ENCODE assay signal across 1 cellular context in the genomic region with DNA sequence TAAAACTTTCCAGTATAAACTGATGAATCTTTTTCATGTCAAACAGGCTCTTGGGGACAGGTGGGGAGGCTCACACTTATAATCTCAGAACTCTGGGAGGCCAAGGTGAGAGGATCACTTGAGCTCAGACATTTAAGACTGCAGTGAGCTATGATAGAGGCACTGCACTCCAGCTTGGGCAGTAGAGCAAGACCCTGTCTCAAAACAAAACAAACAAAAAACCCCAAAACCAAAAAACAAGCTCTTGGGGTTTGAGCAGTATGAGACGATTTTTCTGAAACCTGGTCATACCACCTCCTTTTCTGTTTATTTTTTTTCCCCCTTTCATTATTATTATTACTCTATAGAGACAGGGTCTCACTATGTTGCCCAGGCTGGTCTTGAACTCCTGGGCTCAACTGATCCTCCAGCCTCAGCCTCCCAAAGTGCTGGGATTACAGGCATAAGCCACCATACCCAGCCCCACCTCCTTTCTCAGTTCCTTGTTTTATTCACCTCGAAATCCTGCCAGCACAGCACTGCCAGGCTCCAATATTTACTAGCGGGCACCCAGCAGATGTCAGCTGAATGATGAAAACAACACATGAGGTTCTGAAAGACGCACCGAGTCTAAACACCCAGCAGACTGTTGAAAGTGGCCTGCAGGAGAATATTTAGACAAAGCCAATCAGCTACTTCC.
TF ChIP-seq lines count a peak whose summit lies in the region.

No MANE protein-coding gene starts in this region.

TF ChIP-seq in HepG2, 621 proteins besides CTCF, POLR2A, EP300 and RAD21 (continued from another document):
- TF ChIP-seq, protein P1, sequence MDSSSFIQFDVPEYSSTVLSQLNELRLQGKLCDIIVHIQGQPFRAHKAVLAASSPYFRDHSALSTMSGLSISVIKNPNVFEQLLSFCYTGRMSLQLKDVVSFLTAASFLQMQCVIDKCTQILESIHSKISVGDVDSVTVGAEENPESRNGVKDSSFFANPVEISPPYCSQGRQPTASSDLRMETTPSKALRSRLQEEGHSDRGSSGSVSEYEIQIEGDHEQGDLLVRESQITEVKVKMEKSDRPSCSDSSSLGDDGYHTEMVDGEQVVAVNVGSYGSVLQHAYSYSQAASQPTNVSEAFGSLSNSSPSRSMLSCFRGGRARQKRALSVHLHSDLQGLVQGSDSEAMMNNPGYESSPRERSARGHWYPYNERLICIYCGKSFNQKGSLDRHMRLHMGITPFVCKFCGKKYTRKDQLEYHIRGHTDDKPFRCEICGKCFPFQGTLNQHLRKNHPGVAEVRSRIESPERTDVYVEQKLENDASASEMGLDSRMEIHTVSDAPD (CRISPR knock-in tag; IDR thresholded peaks at IDR 0.05) = no peak
- TF ChIP-seq, protein P2, sequence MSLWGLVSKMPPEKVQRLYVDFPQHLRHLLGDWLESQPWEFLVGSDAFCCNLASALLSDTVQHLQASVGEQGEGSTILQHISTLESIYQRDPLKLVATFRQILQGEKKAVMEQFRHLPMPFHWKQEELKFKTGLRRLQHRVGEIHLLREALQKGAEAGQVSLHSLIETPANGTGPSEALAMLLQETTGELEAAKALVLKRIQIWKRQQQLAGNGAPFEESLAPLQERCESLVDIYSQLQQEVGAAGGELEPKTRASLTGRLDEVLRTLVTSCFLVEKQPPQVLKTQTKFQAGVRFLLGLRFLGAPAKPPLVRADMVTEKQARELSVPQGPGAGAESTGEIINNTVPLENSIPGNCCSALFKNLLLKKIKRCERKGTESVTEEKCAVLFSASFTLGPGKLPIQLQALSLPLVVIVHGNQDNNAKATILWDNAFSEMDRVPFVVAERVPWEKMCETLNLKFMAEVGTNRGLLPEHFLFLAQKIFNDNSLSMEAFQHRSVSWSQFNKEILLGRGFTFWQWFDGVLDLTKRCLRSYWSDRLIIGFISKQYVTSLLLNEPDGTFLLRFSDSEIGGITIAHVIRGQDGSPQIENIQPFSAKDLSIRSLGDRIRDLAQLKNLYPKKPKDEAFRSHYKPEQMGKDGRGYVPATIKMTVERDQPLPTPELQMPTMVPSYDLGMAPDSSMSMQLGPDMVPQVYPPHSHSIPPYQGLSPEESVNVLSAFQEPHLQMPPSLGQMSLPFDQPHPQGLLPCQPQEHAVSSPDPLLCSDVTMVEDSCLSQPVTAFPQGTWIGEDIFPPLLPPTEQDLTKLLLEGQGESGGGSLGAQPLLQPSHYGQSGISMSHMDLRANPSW (CRISPR knock-in tag; IDR thresholded peaks at IDR 0.05; ENCODE audit: borderline replicate concordance) = no peak
- TF ChIP-seq, protein P3, sequence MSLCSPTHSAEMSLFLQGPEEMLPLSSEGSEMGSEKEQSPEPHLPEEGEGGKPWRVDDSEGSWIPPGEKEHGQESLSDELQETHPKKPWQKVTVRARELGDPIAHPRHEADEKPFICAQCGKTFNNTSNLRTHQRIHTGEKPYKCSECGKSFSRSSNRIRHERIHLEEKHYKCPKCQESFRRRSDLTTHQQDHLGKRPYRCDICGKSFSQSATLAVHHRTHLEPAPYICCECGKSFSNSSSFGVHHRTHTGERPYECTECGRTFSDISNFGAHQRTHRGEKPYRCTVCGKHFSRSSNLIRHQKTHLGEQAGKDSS (CRISPR knock-in tag; IDR thresholded peaks at IDR 0.05; ENCODE audit: borderline replicate concordance, low read depth) = no peak
- TF ChIP-seq, protein P4, sequence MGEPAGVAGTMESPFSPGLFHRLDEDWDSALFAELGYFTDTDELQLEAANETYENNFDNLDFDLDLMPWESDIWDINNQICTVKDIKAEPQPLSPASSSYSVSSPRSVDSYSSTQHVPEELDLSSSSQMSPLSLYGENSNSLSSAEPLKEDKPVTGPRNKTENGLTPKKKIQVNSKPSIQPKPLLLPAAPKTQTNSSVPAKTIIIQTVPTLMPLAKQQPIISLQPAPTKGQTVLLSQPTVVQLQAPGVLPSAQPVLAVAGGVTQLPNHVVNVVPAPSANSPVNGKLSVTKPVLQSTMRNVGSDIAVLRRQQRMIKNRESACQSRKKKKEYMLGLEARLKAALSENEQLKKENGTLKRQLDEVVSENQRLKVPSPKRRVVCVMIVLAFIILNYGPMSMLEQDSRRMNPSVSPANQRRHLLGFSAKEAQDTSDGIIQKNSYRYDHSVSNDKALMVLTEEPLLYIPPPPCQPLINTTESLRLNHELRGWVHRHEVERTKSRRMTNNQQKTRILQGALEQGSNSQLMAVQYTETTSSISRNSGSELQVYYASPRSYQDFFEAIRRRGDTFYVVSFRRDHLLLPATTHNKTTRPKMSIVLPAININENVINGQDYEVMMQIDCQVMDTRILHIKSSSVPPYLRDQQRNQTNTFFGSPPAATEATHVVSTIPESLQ (CRISPR knock-in tag; conservative IDR thresholded peaks at IDR 0.05) = no peak
- TF ChIP-seq RXRA (CRISPR knock-in tag; IDR thresholded peaks at IDR 0.05) = no peak
- TF ChIP-seq ZNF563 (CRISPR knock-in tag; IDR thresholded peaks at IDR 0.05) = no peak
- TF ChIP-seq HOXA5 (CRISPR knock-in tag; IDR thresholded peaks at IDR 0.05) = no peak
- TF ChIP-seq HOXD1 (CRISPR knock-in tag; IDR thresholded peaks at IDR 0.05) = no peak
- TF ChIP-seq SNAPC2 (CRISPR knock-in tag; IDR thresholded peaks at IDR 0.05) = no peak
- TF ChIP-seq, protein P5, sequence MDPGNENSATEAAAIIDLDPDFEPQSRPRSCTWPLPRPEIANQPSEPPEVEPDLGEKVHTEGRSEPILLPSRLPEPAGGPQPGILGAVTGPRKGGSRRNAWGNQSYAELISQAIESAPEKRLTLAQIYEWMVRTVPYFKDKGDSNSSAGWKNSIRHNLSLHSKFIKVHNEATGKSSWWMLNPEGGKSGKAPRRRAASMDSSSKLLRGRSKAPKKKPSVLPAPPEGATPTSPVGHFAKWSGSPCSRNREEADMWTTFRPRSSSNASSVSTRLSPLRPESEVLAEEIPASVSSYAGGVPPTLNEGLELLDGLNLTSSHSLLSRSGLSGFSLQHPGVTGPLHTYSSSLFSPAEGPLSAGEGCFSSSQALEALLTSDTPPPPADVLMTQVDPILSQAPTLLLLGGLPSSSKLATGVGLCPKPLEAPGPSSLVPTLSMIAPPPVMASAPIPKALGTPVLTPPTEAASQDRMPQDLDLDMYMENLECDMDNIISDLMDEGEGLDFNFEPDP (CRISPR knock-in tag; conservative IDR thresholded peaks at IDR 0.05) = no peak
- TF ChIP-seq FOXM1 (CRISPR knock-in tag; IDR thresholded peaks at IDR 0.05) = no peak
